In genomic region chr12:63843613-63844390, GRCh38 we compare ENCODE assay signal across 1 cellular context.
A peak's percentile ranks its signal among the peaks of the same experiment; 100 is the strongest.
TF ChIP-seq lines count a peak whose summit lies in the region.

No MANE protein-coding gene starts in this region.

TF ChIP-seq in HepG2, 621 proteins besides CTCF, POLR2A, EP300 and RAD21 (continued from another document and continues in another):
- TF ChIP-seq ZNF34 (CRISPR knock-in tag; IDR thresholded peaks at IDR 0.05; ENCODE audit: borderline replicate concordance) (peak; percentile 52; the same call in 1 of the 2 replicates), ZNF205 (CRISPR knock-in tag; IDR thresholded peaks at IDR 0.05) (peak; percentile 76; the same call in 1 of the 2 replicates), BORCS8-MEF2B (CRISPR knock-in tag; IDR thresholded peaks at IDR 0.05) (peak; percentile 76), ZNF839 (CRISPR knock-in tag; IDR thresholded peaks at IDR 0.05; ENCODE audit: borderline replicate concordance) (peak; percentile 34; the same call in 1 of the 2 replicates), ZSCAN20 (CRISPR knock-in tag; IDR thresholded peaks at IDR 0.05; ENCODE audit: borderline replicate concordance) (peak; percentile 75; the same call in 1 of the 2 replicates), SOX13 (IDR thresholded peaks at IDR 0.05) (no peak), SOX13 (CRISPR knock-in tag; conservative IDR thresholded peaks at IDR 0.05 in 1 of 2, IDR thresholded peaks at IDR 0.05 in 1 of 2) (peak in 1 of 2 experiments; percentile 53; a peak in 1 of 4 replicates), ZNF878 (CRISPR knock-in tag; IDR thresholded peaks at IDR 0.05) (no peak), MXD4 (CRISPR knock-in tag; IDR thresholded peaks at IDR 0.05) (peak; percentile 94), SAP130 (CRISPR knock-in tag; IDR thresholded peaks at IDR 0.05; ENCODE audit: low read depth) (peak; percentile 78), MAF1 (CRISPR knock-in tag; IDR thresholded peaks at IDR 0.05; ENCODE audit: borderline replicate concordance) (no peak; the same call in 1 of the 2 replicates), HMGXB4 (CRISPR knock-in tag; IDR thresholded peaks at IDR 0.05; ENCODE audit: borderline replicate concordance in 1 of 2, low read depth in 1 of 2) (peak; percentile 99 to 100), PPARG (CRISPR knock-in tag; conservative IDR thresholded peaks at IDR 0.05) (0 out of 2 replicates have a peak, but pooled peaks have one; percentile 32), YEATS2 (CRISPR knock-in tag; IDR thresholded peaks at IDR 0.05; ENCODE audit: borderline replicate concordance) (no peak), BRF2 (CRISPR knock-in tag; IDR thresholded peaks at IDR 0.05) (peak; percentile 79; the same call in 1 of the 2 replicates), ASH2L (IDR thresholded peaks at IDR 0.05; ENCODE audit: insufficient read length, low read depth, low read length) (peak; percentile 86), STAT6 (CRISPR knock-in tag; IDR thresholded peaks at IDR 0.05; ENCODE audit: borderline replicate concordance) (no peak), ZBTB7A (CRISPR knock-in tag; IDR thresholded peaks at IDR 0.05) (peak; percentile 54), ZNF570 (CRISPR knock-in tag; IDR thresholded peaks at IDR 0.05; ENCODE audit: borderline replicate concordance) (0 out of 2 replicates have a peak, but pooled peaks have one; percentile 45), ERF (CRISPR knock-in tag; IDR thresholded peaks at IDR 0.05) (peak; percentile 92; the same call in 1 of the 2 replicates), NKX3-1 (CRISPR knock-in tag; IDR thresholded peaks at IDR 0.05) (peak; percentile 59; the same call in 1 of the 2 replicates), ZNF572 (CRISPR knock-in tag; IDR thresholded peaks at IDR 0.05) (0 out of 2 replicates have a peak, but pooled peaks have one; percentile 59), JUND (CRISPR knock-in tag; IDR thresholded peaks at IDR 0.05) (0 out of 2 replicates have a peak, but pooled peaks have one; percentile 18), CENPT (CRISPR knock-in tag; IDR thresholded peaks at IDR 0.05; ENCODE audit: low read depth) (peak; percentile 66), KLF6 (CRISPR knock-in tag; IDR thresholded peaks at IDR 0.05) (peak; percentile 71; the same call in 1 of the 2 replicates), ZBTB2 (CRISPR knock-in tag; IDR thresholded peaks at IDR 0.05; ENCODE audit: low read depth) (peak; percentile 71), PREB (CRISPR knock-in tag; IDR thresholded peaks at IDR 0.05) (no peak), SMAD3 (CRISPR knock-in tag; IDR thresholded peaks at IDR 0.05) (no peak), BATF2 (CRISPR knock-in tag; IDR thresholded peaks at IDR 0.05) (no peak; the same call in 1 of the 2 replicates), ZNF44 (CRISPR knock-in tag; IDR thresholded peaks at IDR 0.05) (no peak), ZBTB39 (CRISPR knock-in tag; IDR thresholded peaks at IDR 0.05) (0 out of 2 replicates have a peak, but pooled peaks have one; percentile 45), SKIL (CRISPR knock-in tag; IDR thresholded peaks at IDR 0.05; ENCODE audit: borderline replicate concordance) (peak; percentile 41; the same call in 1 of the 2 replicates), TMF1 (CRISPR knock-in tag; IDR thresholded peaks at IDR 0.05; ENCODE audit: low read depth) (peak; percentile 45; the same call in 1 of the 2 replicates), FLYWCH1 (CRISPR knock-in tag; IDR thresholded peaks at IDR 0.05) (no peak), TOPORS (CRISPR knock-in tag; IDR thresholded peaks at IDR 0.05) (no peak), ZNF788 (CRISPR knock-in tag; IDR thresholded peaks at IDR 0.05; ENCODE audit: borderline replicate concordance) (peak; percentile 77; the same call in 1 of the 2 replicates), LRRFIP1 (CRISPR knock-in tag; conservative IDR thresholded peaks at IDR 0.05) (no peak), ZNF580 (CRISPR knock-in tag; IDR thresholded peaks at IDR 0.05; ENCODE audit: borderline replicate concordance, low read depth) (peak; percentile 59; the same call in 1 of the 2 replicates), ZBTB49 (CRISPR knock-in tag; IDR thresholded peaks at IDR 0.05; ENCODE audit: borderline replicate concordance) (no peak)
